25 cellular contexts compared by ENCODE assay signal in genomic region chr11:122193457-122193856, GRCh38.
DNase-seq lines count a peak whose midpoint lies in the region; ATAC-seq and TF ChIP-seq lines count a peak whose summit lies in the region.
"Had no signal": no experiment of that assay in that cellular context is flagged by ENCODE, and none has a peak within 500 bp of the region (broad histone marks: within the 10 kb centered on the region; RNA-seq: fewer than 3 reads in every experiment).

No MANE protein-coding gene starts in this region.

- H3K27me3 ChIP-seq in right atrium auricular region (no peaks in the 10 kb centered on the region), heart right ventricle (no peaks in the 10 kb centered on the region), mammary epithelial cell (ENCODE audit: insufficient read depth, low read length) (no peaks in the 10 kb centered on the region), osteoblast (ENCODE audit: insufficient read depth, low read length) (no peaks in the 10 kb centered on the region), aorta (ENCODE audit: control insufficient read depth in 1 of 2, insufficient read depth in 2 of 2, low read length in 1 of 2) (no peaks in the 10 kb centered on the region), A673 (replicated peaks; ENCODE audit: insufficient read depth, low read depth, low read length, poor library complexity) (no peaks in the 10 kb centered on the region)
- H3K27me3 ChIP-seq: ovary, upper lobe of right lung had no signal

- H3K9ac ChIP-seq in mammary epithelial cell (ENCODE audit: insufficient read depth, low read length) = no peak overlapping the region

- H3K4me1 ChIP-seq in right atrium auricular region (peaks cover 0 to 10% of the 10 kb centered on the region in 2 donors), heart right ventricle (peaks cover 0 to 29% (median 13%) of the 10 kb centered on the region in 9 donors), mammary epithelial cell (ENCODE audit: insufficient read depth, low read length) (peaks cover 75% of the 10 kb centered on the region), osteoblast (ENCODE audit: insufficient read depth, low read length) (peaks cover 81% of the 10 kb centered on the region), aorta (ENCODE audit: control insufficient read depth in 1 of 2, insufficient read depth in 2 of 2, low read length in 2 of 2) (peaks cover 10 to 13% of the 10 kb centered on the region in 2 donors), A673 (ENCODE audit: insufficient read depth, low read length, poor library complexity, severe bottlenecking) (peaks cover 21% of the 10 kb centered on the region)
- H3K4me1 ChIP-seq: upper lobe of right lung had no signal

- H3K4me2 ChIP-seq in mammary epithelial cell (ENCODE audit: insufficient read depth, low read depth, low read length) = no peak overlapping the region
- H3K4me2 ChIP-seq in osteoblast (ENCODE audit: insufficient read depth, low read length) = no peak overlapping the region

- H4K20me1 ChIP-seq in mammary epithelial cell (ENCODE audit: insufficient read depth, low read length) = no peaks in the 10 kb centered on the region
- H4K20me1 ChIP-seq in osteoblast (ENCODE audit: insufficient read depth, low read length) = no peaks in the 10 kb centered on the region

- H3K79me2 ChIP-seq in mammary epithelial cell (ENCODE audit: insufficient read depth, low read length) = peaks cover 33% of the 10 kb centered on the region
- peaks cover 63% of the 10 kb centered on the region for H3K79me2 ChIP-seq in osteoblast (ENCODE audit: insufficient read depth, low read length)

- BruUV-seq in mammary epithelial cell (replicated peaks; lab: Mats Ljungman, UMichigan) (no TSS peak), A673 (replicated peaks; lab: Mats Ljungman, UMichigan) (no TSS peak)

- dilution Hi-C loops in mammary epithelial cell (cut with HindIII; ENCODE audit: low sequenced_read_pairs) = loop anchor here (5.0 to 10.0 kb wide), 2 partner anchors 49 to 101 kb away; no protein-coding TSS in a partner anchor

- no peak for TF ChIP-seq CTCF in right atrium auricular region (IDR thresholded peaks at IDR 0.05)
- TF ChIP-seq CTCF in heart right ventricle (IDR thresholded peaks at IDR 0.05) = no peak
- no peak for TF ChIP-seq CTCF in mammary epithelial cell (conservative IDR thresholded peaks at IDR 0.05 in 1 of 2, IDR thresholded peaks at IDR 0.05 in 1 of 2; ENCODE audit: extremely low read depth in 1 of 2, insufficient read depth in 1 of 2, low read depth in 1 of 2, low read length in 2 of 2)
- no peak for TF ChIP-seq CTCF in osteoblast (IDR thresholded peaks at IDR 0.05; ENCODE audit: extremely low read depth, low read depth, low read length)
- TF ChIP-seq CTCF in A673 (conservative IDR thresholded peaks at IDR 0.05; ENCODE audit: low read depth, low read length) = no peak

- in situ Hi-C loops in mammary epithelial cell (cut with MboI; ENCODE audit: low sequenced_read_pairs in 2 of 2) = loop anchor here in 1 of 2 donors (10.0 kb wide), 1 partner anchor 99 kb away; no protein-coding TSS in a partner anchor

- 93 to 100% methylated on average over 1 of the region's 1 CpG for WGBS in heart right ventricle, 2 donors
- 100% methylated on average over 1 of the region's 1 CpG for WGBS in mammary epithelial cell (ENCODE audit: low coverage, missing lambda C conversion rate)
- 8 to 22% methylated on average over 1 of the region's 1 CpG for WGBS in aorta, 2 donors

- POLR2A ChIA-PET in A673 (lab: Charles Lee; ENCODE audit: low non-redundant PET) = no interaction called here

- intact Hi-C loops in heart right ventricle (cut with DNase I) (no loop called here), mammary epithelial cell (cut with micrococcal nuclease) (loop anchor here (5.0 kb wide), 1 partner anchor 301 kb away; no protein-coding TSS in a partner anchor), aorta (cut with DNase I) (loop anchor here in 1 of 2 donors (5.0 kb wide), 1 partner anchor 146 kb away; no protein-coding TSS in a partner anchor), A673 (cut with micrococcal nuclease; ENCODE audit: unreplicated experiment) (no loop called here)

- ATAC-seq in heart right ventricle (no peak), aorta (ENCODE audit: low FRiP score) (no peak)
- ATAC-seq: left ventricle myocardium superior; naive thymus-derived CD8-positive, alpha-beta T cell; upper lobe of right lung; WTC11 had no signal

- H3K4me3 ChIP-seq in right atrium auricular region (no peak overlapping the region), heart right ventricle (no peak overlapping the region), mammary epithelial cell (replicated peaks in 1 of 3; ENCODE audit: insufficient read depth in 1 of 3, low read depth in 2 of 3, low read length in 3 of 3) (no peak overlapping the region), osteoblast (ENCODE audit: insufficient read depth, low read length) (no peak overlapping the region), aorta (ENCODE audit: low read length in 2 of 2) (no peak overlapping the region), A673 (ENCODE audit: low read depth, low read length, poor library complexity, severe bottlenecking) (no peak overlapping the region)
- H3K4me3 ChIP-seq: ovary, upper lobe of right lung had no signal

- CTCF ChIA-PET in mammary epithelial cell (lab: Charles Lee; ENCODE audit: low non-redundant PET) = no interaction called here
- CTCF ChIA-PET in A673 (lab: Charles Lee) = no interaction called here

- DNase-seq in right atrium auricular region (ENCODE audit: low spot score) (no peak), heart right ventricle (no peak), mammary epithelial cell (no peak), osteoblast (ENCODE audit: insufficient read length, low spot score, missing footprints) (no peak), aorta (no peak), A673 (ENCODE audit: low spot score) (no peak), COLO668 (lab: John Stamatoyannopoulos, UW; ENCODE audit: unreplicated experiment) (no peak), DMS153 (lab: John Stamatoyannopoulos, UW) (no peak)
- DNase-seq: activated naive CD4-positive, alpha-beta T cell treated with anti-CD3 and anti-CD28 coated beads, Interleukin-2, amount 10 ng/mL, durations not matched to agents 7 days and 5 days; amygdala; COR-L47; DMS79; H7; hypothalamus; left ventricle myocardium superior; midbrain; MV-4-11; naive thymus-derived CD8-positive, alpha-beta T cell; NCI-H1694 treated with DMSO at 0.1 percent for 48 hours; NCI-H2171 treated with DMSO at 0.1 percent for 48 hours; NCI-H524; ovary; stimulated activated naive CD8-positive, alpha-beta T cell treated with anti-CD3 and anti-CD28 coated beads, Interleukin-15, Interleukin-2, amounts not matched to agents 100 U/mL and 50 U/mL, for 24 hours; upper lobe of right lung had no signal

- H3K27ac ChIP-seq in right atrium auricular region = peak overlapping the region; percentile 3 to 37
- peak overlapping the region in 2 of 10 donors; percentile 28 to 43 for H3K27ac ChIP-seq in heart right ventricle
- H3K27ac ChIP-seq in mammary epithelial cell (ENCODE audit: insufficient read depth, low read depth, low read length) = peak overlapping the region; percentile 60
- peak overlapping the region; percentile 83 for H3K27ac ChIP-seq in osteoblast (ENCODE audit: low read depth, low read length)
- H3K27ac ChIP-seq in aorta (ENCODE audit: low read depth in 1 of 2, low read length in 2 of 2) = peak overlapping the region; percentile 73 to 97
- no peak overlapping the region for H3K27ac ChIP-seq in A673 (ENCODE audit: low read depth, low read length, poor library complexity, severe bottlenecking)
- H3K27ac ChIP-seq: ovary, upper lobe of right lung had no signal

- H2AFZ ChIP-seq in mammary epithelial cell (ENCODE audit: low read depth, low read length) (no peak overlapping the region), osteoblast (ENCODE audit: low read length) (no peak overlapping the region)

- no peaks in the 10 kb centered on the region for H3K9me3 ChIP-seq in right atrium auricular region
- no peaks in the 10 kb centered on the region for H3K9me3 ChIP-seq in heart right ventricle
- H3K9me3 ChIP-seq in mammary epithelial cell (replicated peaks; ENCODE audit: insufficient read depth, low read length) = no peaks in the 10 kb centered on the region
- no peaks in the 10 kb centered on the region for H3K9me3 ChIP-seq in osteoblast (ENCODE audit: low read depth, low read length)
- no peaks in the 10 kb centered on the region for H3K9me3 ChIP-seq in aorta (ENCODE audit: control insufficient read depth, low read length)
- no peaks in the 10 kb centered on the region for H3K9me3 ChIP-seq in A673 (ENCODE audit: low read depth, low read length, poor library complexity, severe bottlenecking)
- H3K9me3 ChIP-seq: ovary, upper lobe of right lung had no signal

- no peaks in the 10 kb centered on the region for H3K36me3 ChIP-seq in right atrium auricular region
- no peaks in the 10 kb centered on the region for H3K36me3 ChIP-seq in heart right ventricle
- H3K36me3 ChIP-seq in mammary epithelial cell (ENCODE audit: insufficient read depth, low read length) = no peaks in the 10 kb centered on the region
- peaks cover 8% of the 10 kb centered on the region for H3K36me3 ChIP-seq in osteoblast (ENCODE audit: insufficient read depth, low read length)
- no peaks in the 10 kb centered on the region for H3K36me3 ChIP-seq in aorta (ENCODE audit: control insufficient read depth in 1 of 2, insufficient read depth in 2 of 2, low read length in 1 of 2)
- H3K36me3 ChIP-seq in A673 (ENCODE audit: insufficient read depth, low read length, poor library complexity, severe bottlenecking) = no peaks in the 10 kb centered on the region
- H3K36me3 ChIP-seq: ovary, upper lobe of right lung had no signal
